ENCODE assay signal across 11 cellular contexts in the genomic region with DNA sequence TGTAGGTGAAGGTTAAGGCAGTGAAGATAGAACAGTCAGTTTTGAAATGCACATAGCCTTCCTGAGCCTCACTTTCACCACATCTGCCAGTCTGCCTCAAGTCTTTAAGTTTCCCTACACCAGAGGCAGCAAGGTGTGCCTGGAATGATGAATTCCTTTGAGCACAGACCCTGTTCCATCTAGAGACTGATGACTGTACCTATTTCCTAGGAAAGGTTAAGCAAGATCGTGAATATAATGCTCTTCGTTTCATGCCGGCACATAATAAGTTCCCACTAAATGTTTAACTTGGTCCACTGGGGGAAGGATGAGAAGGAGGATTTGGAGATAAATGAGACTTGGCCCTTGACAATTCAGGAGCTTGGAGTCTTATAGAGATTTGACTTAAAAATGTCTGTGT.
DNase-seq lines count a peak whose midpoint lies in the region; ATAC-seq and TF ChIP-seq lines count a peak whose summit lies in the region.
"Had no signal": no experiment of that assay in that cellular context is flagged by ENCODE, and none has a peak within 500 bp of the region (broad histone marks: within the 10 kb centered on the region; RNA-seq: fewer than 3 reads in every experiment).

No MANE protein-coding gene starts in this region.

- no peak for ATAC-seq in heart left ventricle
- no peak for ATAC-seq in left cardiac atrium
- ATAC-seq in upper lobe of right lung: no peak

- no peaks in the 10 kb centered on the region for H3K9me3 ChIP-seq in heart left ventricle
- H3K9me3 ChIP-seq in colonic mucosa: no peaks in the 10 kb centered on the region
- H3K9me3 ChIP-seq in upper lobe of right lung: no peaks in the 10 kb centered on the region

- no peaks in the 10 kb centered on the region for H3K9me3 Mint-ChIP-seq in nephron

- intact Hi-C loops in heart left ventricle (cut with DNase I) (loop anchor here in 1 of 10 donors (10.0 kb wide), 1 partner anchor 649 kb away; no protein-coding TSS in a partner anchor), left cardiac atrium (cut with DNase I) (loop anchor here in 1 of 2 donors (10.0 kb wide), 1 partner anchor 659 kb away; no protein-coding TSS in a partner anchor), colonic mucosa (cut with DNase I) (no loop called here), upper lobe of right lung (cut with DNase I) (no loop called here), lower leg skin (cut with DNase I; ENCODE audit: low total_unique reads) (no loop called here)

- no peaks in the 10 kb centered on the region for H3K27me3 ChIP-seq in heart left ventricle
- no peaks in the 10 kb centered on the region for H3K27me3 ChIP-seq in colonic mucosa
- H3K27me3 ChIP-seq in upper lobe of right lung: no peaks in the 10 kb centered on the region
- no peaks in the 10 kb centered on the region for H3K27me3 ChIP-seq in H7 (ENCODE audit: control insufficient read depth, insufficient read depth, low read length)

- peaks cover 47% of the 10 kb centered on the region for H3K4me1 Mint-ChIP-seq in nephron

- WGBS in heart left ventricle, 4 donors: 94 to 98% (median 97%) methylated on average over 3 of the region's 3 CpGs
- WGBS in lower leg skin, 2 donors: 97 to 98% methylated on average over 3 of the region's 3 CpGs

- H3K4me1 ChIP-seq in heart left ventricle (peaks cover 0 to 85% (median 50%) of the 10 kb centered on the region in 12 donors), colonic mucosa (peaks cover 38% of the 10 kb centered on the region), upper lobe of right lung (peaks cover 44% of the 10 kb centered on the region)

- DNase-seq in heart left ventricle: no peak
- DNase-seq in left cardiac atrium: no peak
- DNase-seq in colonic mucosa: no peak
- DNase-seq in upper lobe of right lung: no peak
- DNase-seq in OCI-M1 (lab: John Stamatoyannopoulos, UW): no peak
- no peak for DNase-seq in lower leg skin (ENCODE audit: low spot score in 2 of 2)
- DNase-seq in H7: no peak
- DNase-seq: activated CD4-positive, alpha-beta T cell treated with anti-CD3 and anti-CD28 coated beads, Interleukin-2, amount 50 U/mL, for 48 hours; activated naive CD8-positive, alpha-beta T cell treated with anti-CD3 and anti-CD28 coated beads, Interleukin-2, amount 10 ng/mL, durations not matched to agents 7 days and 5 days; NCI-H774 had no signal

- H3K27ac ChIP-seq in heart left ventricle (peak overlapping the region in 11 of 12 donors; percentile 39 to 89 (median 79)), colonic mucosa (peak overlapping the region; percentile 65), upper lobe of right lung (peak overlapping the region; percentile 38)

- H3K27ac Mint-ChIP-seq in nephron: peak overlapping the region; percentile 2 to 30 (median 16)
- H3K27ac Mint-ChIP-seq: activated naive CD8-positive, alpha-beta T cell treated with anti-CD3 and anti-CD28 coated beads, Interleukin-2, amount 10 ng/mL, durations not matched to agents 7 days and 5 days had no signal

- H3K9ac ChIP-seq in colonic mucosa (ENCODE audit: low read depth in 2 of 2, low read length in 2 of 2): no peak overlapping the region

- H3K36me3 Mint-ChIP-seq in nephron (ENCODE audit: low read depth): peaks cover 4% of the 10 kb centered on the region

- H3K27me3 Mint-ChIP-seq in nephron (ENCODE audit: low read depth): no peaks in the 10 kb centered on the region
- H3K27me3 Mint-ChIP-seq: activated naive CD8-positive, alpha-beta T cell treated with anti-CD3 and anti-CD28 coated beads, Interleukin-2, amount 10 ng/mL, durations not matched to agents 7 days and 5 days had no signal

- no peak overlapping the region for H3K4me3 Mint-ChIP-seq in nephron
- H3K4me3 Mint-ChIP-seq: activated naive CD8-positive, alpha-beta T cell treated with anti-CD3 and anti-CD28 coated beads, Interleukin-2, amount 10 ng/mL, durations not matched to agents 7 days and 5 days had no signal

- TF ChIP-seq POLR2A in heart left ventricle (IDR thresholded peaks at IDR 0.05): no peak
- no peak for TF ChIP-seq POLR2A in lower leg skin (IDR thresholded peaks at IDR 0.05)

- H3K4me3 ChIP-seq in heart left ventricle (no peak overlapping the region), colonic mucosa (no peak overlapping the region), upper lobe of right lung (no peak overlapping the region), lower leg skin (ENCODE audit: low read depth, poor library complexity, severe bottlenecking) (no peak overlapping the region), H7 (ENCODE audit: insufficient read depth, low read depth, low read length) (no peak overlapping the region)

- H3K36me3 ChIP-seq in heart left ventricle (no peaks in the 10 kb centered on the region), colonic mucosa (no peaks in the 10 kb centered on the region), upper lobe of right lung (no peaks in the 10 kb centered on the region), H7 (replicated peaks; ENCODE audit: control insufficient read depth, insufficient read depth, low read length) (no peaks in the 10 kb centered on the region)

- TF ChIP-seq CTCF in heart left ventricle (IDR thresholded peaks at IDR 0.05) (no peak), colonic mucosa (IDR thresholded peaks at IDR 0.05) (no peak), nephron (IDR thresholded peaks at IDR 0.05; ENCODE audit: unreplicated experiment in 3 of 3) (no peak), upper lobe of right lung (IDR thresholded peaks at IDR 0.05) (no peak), lower leg skin (IDR thresholded peaks at IDR 0.05) (no peak)
